Comparison of ENCODE assay signal across 1 cellular context in genomic region chr16:67166035-67166882, GRCh38.
A peak's percentile ranks its signal among the peaks of the same experiment; 100 is the strongest.
TF ChIP-seq lines count a peak whose summit lies in the region.

No MANE protein-coding gene starts in this region.

TF ChIP-seq in K562, 482 proteins besides CTCF, POLR2A, EP300 and RAD21:
- TF ChIP-seq ZNF197 (CRISPR knock-in tag; IDR thresholded peaks at IDR 0.05; ENCODE audit: low read depth) (no peak), SMARCA5 (IDR thresholded peaks at IDR 0.05) (no peak), ZBTB7A (IDR thresholded peaks at IDR 0.05; ENCODE audit: borderline replicate concordance, control insufficient read depth, low read depth, low read length) (0 out of 2 replicates have a peak, but pooled peaks have one; percentile 8), MEIS2 (IDR thresholded peaks at IDR 0.05; ENCODE audit: partially characterized antibody) (no peak)
